Comparison of ENCODE assay signal across 33 cellular contexts in the genomic region with DNA sequence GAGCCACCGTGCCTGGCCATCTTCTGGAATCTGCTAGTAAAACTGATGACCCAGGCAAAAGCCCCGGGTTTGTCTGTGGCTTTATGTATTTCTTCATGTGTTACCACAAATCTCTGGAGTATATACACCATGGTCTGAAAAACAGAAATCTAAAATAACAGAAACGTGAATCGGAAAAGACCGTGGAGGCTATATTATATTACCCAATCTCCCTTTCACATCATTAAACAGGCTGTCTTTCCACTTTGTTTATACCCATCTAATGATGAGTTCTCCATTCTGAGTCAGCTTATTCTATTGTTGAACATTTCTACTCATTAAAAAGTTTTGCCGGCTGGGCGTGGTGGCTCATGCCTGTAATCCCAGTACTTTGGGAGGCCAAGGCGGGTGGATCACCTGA. TPM values are rescaled to one million over a fixed set of nuclear protein-coding genes. Genes with fewer than 3 reads are reported as not detected.
"Had no signal": no experiment of that assay in that cellular context is flagged by ENCODE, and none has a peak within 500 bp of the region (broad histone marks: within the 10 kb centered on the region; RNA-seq: fewer than 3 reads in every experiment).

No MANE protein-coding gene starts in this region.

- H3K36me3 ChIP-seq: colonic mucosa, ovary, thoracic aorta had no signal

- H3K4me1 ChIP-seq: colonic mucosa, psoas muscle had no signal

- H3K27me3 ChIP-seq: colonic mucosa, esophagus muscularis mucosa, heart right ventricle, left lung, ovary, sigmoid colon, tibial nerve, upper lobe of left lung had no signal

- H3K9me3 ChIP-seq: colonic mucosa, esophagus muscularis mucosa, heart right ventricle, left lung, ovary, psoas muscle, sigmoid colon, thoracic aorta, tibial nerve, upper lobe of left lung had no signal

- ATAC-seq: heart right ventricle; left cardiac atrium; left lung; naive thymus-derived CD4-positive, alpha-beta T cell; psoas muscle; right cardiac atrium; stimulated activated effector memory CD8-positive, alpha-beta T cell treated with anti-CD3 and anti-CD28 coated beads, Interleukin-12 subunit alpha, Interleukin-12 subunit beta, amount 100 ng/mL, for 72 hours; stimulated activated naive CD8-positive, alpha-beta T cell treated with anti-CD3 and anti-CD28 coated beads, Interleukin-15, Interleukin-2, amounts not matched to agents 100 U/mL and 50 U/mL, for 24 hours had no signal

- H3K4me3 ChIP-seq: colonic mucosa, esophagus muscularis mucosa, heart right ventricle, left lung, ovary, psoas muscle, sigmoid colon, thoracic aorta, tibial nerve, upper lobe of left lung had no signal

- H3K27ac ChIP-seq: colonic mucosa, epithelial cell of prostate, esophagus muscularis mucosa, heart right ventricle, left lung, ovary, psoas muscle, sigmoid colon, thoracic aorta, tibial nerve, upper lobe of left lung had no signal

- DNase-seq: colonic mucosa; effector CD8-positive, alpha-beta T cell; endodermal cell; foreskin melanocyte; glutamatergic neuron; heart right ventricle; hippocampal formation; left cardiac atrium; left lung; mesenchymal stem cell; midbrain; naive thymus-derived CD4-positive, alpha-beta T cell; nucleus accumbens; ovary; posterior cingulate gyrus; psoas muscle; right cardiac atrium; sigmoid colon; stimulated activated CD4-positive, alpha-beta T cell treated with anti-CD3 and anti-CD28 coated beads, Interleukin-2, amount 100 ng/mL, for 24 hours; stimulated activated CD4-positive, alpha-beta T cell treated with anti-CD3 and anti-CD28 coated beads, Interleukin-4, amount 100 ng/mL, for 24 hours; stimulated activated naive CD8-positive, alpha-beta T cell treated with anti-CD3 and anti-CD28 coated beads, Interleukin-15, Interleukin-2, amounts not matched to agents 100 U/mL and 50 U/mL, for 24 hours; upper lobe of left lung had no signal

RNA-seq across cellular contexts. Expression of a gene that starts 50.2 kb away (rescaled TPM):
- total RNA-seq: colonic mucosa, endodermal cell, esophagus muscularis mucosa, heart right ventricle, kidney epithelial cell, left cardiac atrium, left lung, lower leg skin, lung microvascular endothelial cell, mucosa of gallbladder, ovary, psoas muscle, renal cortical epithelial cell, right cardiac atrium, skeletal muscle tissue, thoracic aorta, tibial nerve, upper lobe of left lung had no signal
